In genomic region chr13:43014162-43014561, GRCh38 we compare ENCODE assay signal across 26 cellular contexts. TPM values are rescaled to one million over a fixed set of nuclear protein-coding genes. Genes with fewer than 3 reads are reported as not detected.
DNase-seq lines count a peak whose midpoint lies in the region; ATAC-seq, FAIRE-seq and TF ChIP-seq lines count a peak whose summit lies in the region.
"Had no signal": no experiment of that assay in that cellular context is flagged by ENCODE, and none has a peak within 500 bp of the region (broad histone marks: within the 10 kb centered on the region; RNA-seq: fewer than 3 reads in every experiment).

No MANE protein-coding gene starts in this region.

- H3K9ac ChIP-seq in astrocyte (ENCODE audit: low read length) = no peak overlapping the region

- no peak overlapping the region for H3K4me2 ChIP-seq in astrocyte (ENCODE audit: low read length)
- H3K4me2 ChIP-seq: GM23338 had no signal

- H3K4me3 ChIP-seq in astrocyte (ENCODE audit: insufficient read depth, low read depth, low read length) = no peak overlapping the region
- H3K4me3 ChIP-seq: GM23338 had no signal

- DNase-seq in NCI-H1105 treated with DMSO at 0.1 percent for 48 hours (lab: John Stamatoyannopoulos, UW) (peak; percentile 48), NCI-H1105 (lab: John Stamatoyannopoulos, UW) (no peak), NCI-H69 (lab: John Stamatoyannopoulos, UW) (peak; percentile 3), astrocyte (ENCODE audit: low read depth) (no peak), retina (peak; percentile 7), GM19240 (ENCODE audit: insufficient read length, low spot score) (no peak), left ventricle myocardium superior (no peak)
- no peak for DNase-seq in stimulated activated naive CD8-positive, alpha-beta T cell treated with anti-CD3 and anti-CD28 coated beads, Interleukin-15, amount 100 ng/mL, for 72 hours
- DNase-seq: 8988T; AML-193; Calu3; CD8-positive, alpha-beta T cell; EL; HCEC 1CT; KBM-7; NCI-H1092; NCI-H146; NCI-H2081; NCI-H2171; NCI-H345; NCI-H526; NK-92 treated with Interleukin-12 subunit alpha and Interleukin-12 subunit beta, amount 100 ng/mL, for 24 hours; SIG-M5; T-helper 1 cell had no signal

- H3K9me3 ChIP-seq in astrocyte (ENCODE audit: insufficient read depth, low read depth, low read length) = no peaks in the 10 kb centered on the region

- FAIRE-seq in astrocyte (lab: Jason Lieb, UNC) = peak; percentile 17

- no peaks in the 10 kb centered on the region for H3K79me2 ChIP-seq in astrocyte (ENCODE audit: insufficient read depth, low read length)

- peaks cover 7% of the 10 kb centered on the region for H3K4me1 Mint-ChIP-seq in astrocyte (ENCODE audit: low read depth, unreplicated experiment)
- H3K4me1 Mint-ChIP-seq in stimulated activated naive CD8-positive, alpha-beta T cell treated with anti-CD3 and anti-CD28 coated beads, Interleukin-15, amount 100 ng/mL, for 72 hours = no peaks in the 10 kb centered on the region
- H3K4me1 Mint-ChIP-seq: GM23338 had no signal

- no peak overlapping the region for H3K27ac Mint-ChIP-seq in astrocyte (ENCODE audit: unreplicated experiment)
- H3K27ac Mint-ChIP-seq in stimulated activated naive CD8-positive, alpha-beta T cell treated with anti-CD3 and anti-CD28 coated beads, Interleukin-15, amount 100 ng/mL, for 72 hours = no peak overlapping the region
- H3K27ac Mint-ChIP-seq: CD8-positive, alpha-beta T cell; GM23338 had no signal

- intact Hi-C loops in left ventricle myocardium superior (cut with micrococcal nuclease) = no loop called here

- ATAC-seq in left ventricle myocardium superior = no peak
- ATAC-seq in stimulated activated naive CD8-positive, alpha-beta T cell treated with anti-CD3 and anti-CD28 coated beads, Interleukin-15, amount 100 ng/mL, for 72 hours = no peak
- ATAC-seq: CD8-positive, alpha-beta T cell; GM23338; Panc1 had no signal

- H3K27me3 Mint-ChIP-seq in astrocyte (ENCODE audit: low read depth, unreplicated experiment) = no peaks in the 10 kb centered on the region
- H3K27me3 Mint-ChIP-seq in stimulated activated naive CD8-positive, alpha-beta T cell treated with anti-CD3 and anti-CD28 coated beads, Interleukin-15, amount 100 ng/mL, for 72 hours = no peaks in the 10 kb centered on the region

- no peaks in the 10 kb centered on the region for H3K4me1 ChIP-seq in astrocyte (ENCODE audit: insufficient read depth, low read length)

- H3K36me3 Mint-ChIP-seq in astrocyte (ENCODE audit: low read depth, unreplicated experiment) = no peaks in the 10 kb centered on the region
- H3K36me3 Mint-ChIP-seq: CD8-positive, alpha-beta T cell had no signal

- H2AFZ ChIP-seq in astrocyte (ENCODE audit: low read depth, low read length) = no peak overlapping the region
- H2AFZ ChIP-seq: GM23338 had no signal

- TF ChIP-seq CTCF in astrocyte (IDR thresholded peaks at IDR 0.05; ENCODE audit: insufficient read depth, low read depth, low read length) = no peak

- H3K9me3 Mint-ChIP-seq in astrocyte (ENCODE audit: unreplicated experiment) = no peaks in the 10 kb centered on the region
- H3K9me3 Mint-ChIP-seq in stimulated activated naive CD8-positive, alpha-beta T cell treated with anti-CD3 and anti-CD28 coated beads, Interleukin-15, amount 100 ng/mL, for 72 hours = no peaks in the 10 kb centered on the region
- H3K9me3 Mint-ChIP-seq: CD8-positive, alpha-beta T cell; GM23338 had no signal

- H3K36me3 ChIP-seq in astrocyte (ENCODE audit: insufficient read depth, low read length) = no peaks in the 10 kb centered on the region

- no peaks in the 10 kb centered on the region for H4K20me1 ChIP-seq in astrocyte (ENCODE audit: insufficient read depth, low read length)

- no peak overlapping the region for H3K4me3 Mint-ChIP-seq in astrocyte (ENCODE audit: unreplicated experiment)
- H3K4me3 Mint-ChIP-seq in stimulated activated naive CD8-positive, alpha-beta T cell treated with anti-CD3 and anti-CD28 coated beads, Interleukin-15, amount 100 ng/mL, for 72 hours = no peak overlapping the region
- H3K4me3 Mint-ChIP-seq: CD8-positive, alpha-beta T cell; GM23338 had no signal

- no peak overlapping the region for H3K27ac ChIP-seq in astrocyte (ENCODE audit: low read depth, low read length)

- H3K27me3 ChIP-seq in astrocyte (ENCODE audit: insufficient read depth, low read length) = no peaks in the 10 kb centered on the region

RNA-seq across cellular contexts. Expression of gene DNAJC15, which starts 9.2 kb away (rescaled TPM):
- total RNA-seq in astrocyte (10.9 and 13.8 TPM in 2 replicates), left ventricle myocardium superior (26.6 TPM)

RNA-seq across cellular contexts. Expression of gene EPSTI1, which starts 22.1 kb away (rescaled TPM):
- total RNA-seq in astrocyte = 96.0 and 117 TPM in 2 replicates
- 3.0 TPM for total RNA-seq in left ventricle myocardium superior

Comparison
In these comparisons a context has a peak if more than half of its experiments do, and no peak if none do; other contexts are left out.
1. DNase-seq: peak in NCI-H1105 treated with DMSO at 0.1 percent for 48 hours (single experiment), NCI-H69 (single experiment) and retina (single experiment); none in NCI-H1105 (single experiment), astrocyte (single experiment), GM19240 (single experiment), left ventricle myocardium superior (single experiment) and stimulated activated naive CD8-positive, alpha-beta T cell treated with anti-CD3 and anti-CD28 coated beads, Interleukin-15, amount 100 ng/mL, for 72 hours (0 of 2).
2. RNA of gene EPSTI1, which starts 22.1 kb away (total RNA-seq): 96.0 to 117 TPM in astrocyte; 3.0 TPM in left ventricle myocardium superior (single experiment); every median in the first group is over 10 times any median in the second.